24 cellular contexts compared by ENCODE assay signal in genomic region chr20:7976015-7976414, GRCh38. TPM values are rescaled to one million over a fixed set of nuclear protein-coding genes. Genes with fewer than 3 reads are reported as not detected.
DNase-seq lines count a peak whose midpoint lies in the region; ATAC-seq, FAIRE-seq and TF ChIP-seq lines count a peak whose summit lies in the region.
"Had no signal": no experiment of that assay in that cellular context is flagged by ENCODE, and none has a peak within 500 bp of the region (broad histone marks: within the 10 kb centered on the region; RNA-seq: fewer than 3 reads in every experiment).

No MANE protein-coding gene starts in this region.

- H2AFZ ChIP-seq in GM23248: no peak overlapping the region

- no peak overlapping the region for H3K9ac ChIP-seq in GM23248

- H3K9me2 ChIP-seq in GM23248 (ENCODE audit: insufficient read depth): no peaks in the 10 kb centered on the region

- ATAC-seq in HG03039 (IDR thresholded peaks at IDR 0.05; ENCODE audit: unreplicated experiment): no peak

- H3K4me3 ChIP-seq in GM23248: no peak overlapping the region
- H3K4me3 ChIP-seq in bronchial epithelial cell (ENCODE audit: low read depth, low read length): no peak overlapping the region
- H3K4me3 ChIP-seq in fibroblast of pulmonary artery (replicated peaks; ENCODE audit: low read depth, low read length): no peak overlapping the region
- H3K4me3 ChIP-seq: HAP-1 had no signal

- H3K36me3 ChIP-seq in GM23248 (ENCODE audit: low read depth) (peaks cover 7% of the 10 kb centered on the region; the same call in 1 of the 2 replicates), bronchial epithelial cell (ENCODE audit: control insufficient read depth, insufficient read depth, low read length) (no peaks in the 10 kb centered on the region)
- H3K36me3 ChIP-seq: BE2C, HAP-1 had no signal

- in situ Hi-C loops in GM23248 (cut with MboI): no loop called here

- H3K27ac ChIP-seq in GM23248: no peak overlapping the region
- H3K27ac ChIP-seq: HL-60 had no signal

- no peaks in the 10 kb centered on the region for H4K20me1 ChIP-seq in GM23248 (ENCODE audit: insufficient read depth)

- H3K4me2 ChIP-seq in GM23248 (ENCODE audit: unreplicated experiment): no peak overlapping the region

- H3F3A ChIP-seq in GM23248 (ENCODE audit: insufficient read depth): no peaks in the 10 kb centered on the region

- no peaks in the 10 kb centered on the region for H3K9me3 ChIP-seq in GM23248 (ENCODE audit: low read depth)
- H3K9me3 ChIP-seq: BE2C, HAP-1 had no signal

- TF ChIP-seq CTCF in bronchial epithelial cell (IDR thresholded peaks at IDR 0.05; ENCODE audit: insufficient read depth, low read length, severe bottlenecking) (no peak), fibroblast of pulmonary artery (IDR thresholded peaks at IDR 0.05; ENCODE audit: low read length, missing control alignments) (no peak)

- H3K4me1 ChIP-seq in GM23248 (ENCODE audit: insufficient read depth): 0 out of 2 replicates have a peak, but pooled peaks cover 12% of the 10 kb centered on the region
- H3K4me1 ChIP-seq: BE2C, HAP-1 had no signal

- H3K27me3 ChIP-seq in GM23248 (replicated peaks; ENCODE audit: insufficient read depth): no peaks in the 10 kb centered on the region
- H3K27me3 ChIP-seq in bronchial epithelial cell (ENCODE audit: control insufficient read depth, insufficient read depth, low read length): no peaks in the 10 kb centered on the region
- H3K27me3 ChIP-seq: BE2C had no signal

- no peak for FAIRE-seq in bronchial epithelial cell (lab: Jason Lieb, UNC)
- FAIRE-seq in RCC 7860 (lab: Jason Lieb, UNC): no peak
- FAIRE-seq: A204.1, GM12892, GM18507, H1, HTR-8/SVneo had no signal

- H3K79me2 ChIP-seq in GM23248 (ENCODE audit: insufficient read depth): no peaks in the 10 kb centered on the region

- DNase-seq in ELR (ENCODE audit: low read depth) (peak; percentile 43), GM23248 (peak; percentile 20), bronchial epithelial cell (ENCODE audit: low read depth) (peak; percentile 28), fibroblast of pulmonary artery (ENCODE audit: low read depth) (peak; percentile 18), RCC 7860 (ENCODE audit: low spot score) (no peak), superior temporal gyrus (ENCODE audit: extremely low spot score) (no peak), DMS153 treated with DMSO at 0.1 percent for 48 hours (lab: John Stamatoyannopoulos, UW; ENCODE audit: unreplicated experiment) (no peak)
- DNase-seq: ACHN; BE2C; C1 segment of cervical spinal cord; CD4-positive, CD25-positive, alpha-beta regulatory T cell; CD8-positive, alpha-beta memory T cell; COR-L47; DMS 273 treated with DMSO at 0.1 percent for 48 hours; GDM1; KG1 had no signal

- WGBS in GM23248 (ENCODE audit: low coverage in 1 of 2, low lambda C conversion rate in 2 of 2, missing lambda C conversion rate in 2 of 2), 2 experiments: 59 to 60% methylated on average over 9 of the region's 9 CpGs

RNA-seq across cellular contexts. Expression of gene HAO1, which starts 35.8 kb away (rescaled TPM):
- total RNA-seq in GM23248 (2014; rRNA removed; shearing (Covaris generic)): not detected in 2 replicates
- polyA plus RNA-seq in GM23248 (2016; fragmentation: Nextera tagmentation; extraction: Ambion mirVana): not detected in 2 replicates
- total RNA-seq in bronchial epithelial cell: not detected in 2 replicates
- total RNA-seq: CD4-positive, CD25-positive, alpha-beta regulatory T cell; CD8-positive, alpha-beta memory T cell; H1 had no signal
- polyA plus RNA-seq: CD4-positive, CD25-positive, alpha-beta regulatory T cell; CD8-positive, alpha-beta memory T cell; H1 had no signal

RNA-seq across cellular contexts. Expression of gene TMX4, which starts 43.5 kb away (rescaled TPM):
- 20.4 and 27.7 TPM in 2 replicates for total RNA-seq in GM23248 (2014; rRNA removed; shearing (Covaris generic))
- polyA plus RNA-seq in GM23248 (2016; fragmentation: Nextera tagmentation; extraction: Ambion mirVana): 32.9 and 33.2 TPM in 2 replicates
- total RNA-seq in bronchial epithelial cell: 11.6 and 19.5 TPM in 2 replicates

Comparison
In these comparisons a context has a peak if more than half of its experiments do, and no peak if none do; other contexts are left out.
1. DNase-seq: peak in ELR (single experiment), GM23248 (single experiment), bronchial epithelial cell (single experiment) and fibroblast of pulmonary artery (single experiment); none in RCC 7860 (single experiment), superior temporal gyrus (single experiment) and DMS153 treated with DMSO at 0.1 percent for 48 hours (single experiment).